ENCODE assay signal across 22 cellular contexts in genomic region chr6:42125231-42125630, GRCh38. TPM values are rescaled to one million over a fixed set of nuclear protein-coding genes. Genes with fewer than 3 reads are reported as not detected.
"Had no signal": no experiment of that assay in that cellular context is flagged by ENCODE, and none has a peak within 500 bp of the region (broad histone marks: within the 10 kb centered on the region; RNA-seq: fewer than 3 reads in every experiment).

No MANE protein-coding gene starts in this region.

- H3K27ac ChIP-seq: foreskin keratinocyte, hepatocyte, neutrophil, pancreas, right lobe of liver had no signal

- H3K4me3 Mint-ChIP-seq: activated CD4-positive, alpha-beta T cell treated with anti-CD3 and anti-CD28 coated beads, Interleukin-2, amount 10 ng/mL, durations not matched to agents 7 days and 5 days; activated naive CD4-positive, alpha-beta T cell treated with anti-CD3 and anti-CD28 coated beads, Interleukin-2, amount 10 ng/mL, durations not matched to agents 7 days and 5 days; activated naive CD8-positive, alpha-beta T cell treated with anti-CD3 and anti-CD28 coated beads, Interleukin-2, amount 50 U/mL, for 24 hours; activated T-cell treated with anti-CD3 and anti-CD28 coated beads, Interleukin-2, amount 50 U/mL, for 4 hours; brain; effector memory CD8-positive, alpha-beta T cell; natural killer cell had no signal

- H3K4me1 Mint-ChIP-seq: activated CD4-positive, alpha-beta T cell treated with anti-CD3 and anti-CD28 coated beads, Interleukin-2, amount 10 ng/mL, durations not matched to agents 7 days and 5 days; activated naive CD4-positive, alpha-beta T cell treated with anti-CD3 and anti-CD28 coated beads, Interleukin-2, amount 10 ng/mL, durations not matched to agents 7 days and 5 days; activated naive CD8-positive, alpha-beta T cell treated with anti-CD3 and anti-CD28 coated beads, Interleukin-2, amount 50 U/mL, for 24 hours; brain; natural killer cell had no signal

- ATAC-seq: activated CD4-positive, CD25-positive, alpha-beta regulatory T cell treated with anti-CD3 and anti-CD28 coated beads, Interleukin-2, amount 50 U/mL, for 24 hours; activated naive CD8-positive, alpha-beta T cell treated with anti-CD3 and anti-CD28 coated beads, Interleukin-2, amount 50 U/mL, for 24 hours; activated T-cell treated with anti-CD3 and anti-CD28 coated beads, Interleukin-2, amount 50 U/mL, for 4 hours; effector memory CD8-positive, alpha-beta T cell; foreskin keratinocyte; natural killer cell; pancreas had no signal

- H3K36me3 ChIP-seq: neutrophil, right lobe of liver had no signal

- H3K4me3 ChIP-seq: hepatocyte, pancreas, right lobe of liver, smooth muscle cell had no signal

- H3K27me3 Mint-ChIP-seq: activated CD4-positive, alpha-beta T cell treated with anti-CD3 and anti-CD28 coated beads, Interleukin-2, amount 10 ng/mL, durations not matched to agents 7 days and 5 days; activated naive CD8-positive, alpha-beta T cell treated with anti-CD3 and anti-CD28 coated beads, Interleukin-2, amount 50 U/mL, for 24 hours; brain had no signal

- H3K27ac Mint-ChIP-seq: activated CD4-positive, alpha-beta T cell treated with anti-CD3 and anti-CD28 coated beads, Interleukin-2, amount 10 ng/mL, durations not matched to agents 7 days and 5 days; activated naive CD4-positive, alpha-beta T cell treated with anti-CD3 and anti-CD28 coated beads, Interleukin-2, amount 10 ng/mL, durations not matched to agents 7 days and 5 days; activated naive CD8-positive, alpha-beta T cell treated with anti-CD3 and anti-CD28 coated beads, Interleukin-2, amount 50 U/mL, for 24 hours; brain; effector memory CD8-positive, alpha-beta T cell; natural killer cell had no signal

- DNase-seq: activated CD4-positive, alpha-beta T cell treated with anti-CD3 and anti-CD28 coated beads, Interleukin-2, amount 10 ng/mL, durations not matched to agents 7 days and 5 days; activated CD8-positive, alpha-beta memory T cell treated with anti-CD3 and anti-CD28 coated beads, Interleukin-2, amount 50 U/mL, for 4 hours; activated naive CD4-positive, alpha-beta T cell treated with anti-CD3 and anti-CD28 coated beads, Interleukin-2, amount 10 ng/mL, durations not matched to agents 7 days and 5 days; activated naive CD8-positive, alpha-beta T cell treated with anti-CD3 and anti-CD28 coated beads, Interleukin-2, amount 50 U/mL, for 24 hours; activated T-cell treated with anti-CD3 and anti-CD28 coated beads, Interleukin-2, amount 50 U/mL, for 4 hours; anterior cingulate cortex; effector memory CD8-positive, alpha-beta T cell; foreskin keratinocyte; natural killer cell; right lobe of liver; stimulated activated CD4-positive, alpha-beta T cell treated with anti-CD3 and anti-CD28 coated beads, Interleukin-4, amount 100 ng/mL, for 1 hour; T1000 had no signal

- H3K9me3 ChIP-seq: neutrophil, pancreas, right lobe of liver had no signal

- H3K36me3 Mint-ChIP-seq: activated naive CD4-positive, alpha-beta T cell treated with anti-CD3 and anti-CD28 coated beads, Interleukin-2, amount 10 ng/mL, durations not matched to agents 7 days and 5 days; brain; natural killer cell had no signal

- H3K4me1 ChIP-seq: pancreas, right lobe of liver had no signal

- H3K9me3 Mint-ChIP-seq: activated CD4-positive, alpha-beta T cell treated with anti-CD3 and anti-CD28 coated beads, Interleukin-2, amount 10 ng/mL, durations not matched to agents 7 days and 5 days; activated naive CD4-positive, alpha-beta T cell treated with anti-CD3 and anti-CD28 coated beads, Interleukin-2, amount 10 ng/mL, durations not matched to agents 7 days and 5 days; activated naive CD8-positive, alpha-beta T cell treated with anti-CD3 and anti-CD28 coated beads, Interleukin-2, amount 50 U/mL, for 24 hours; activated T-cell treated with anti-CD3 and anti-CD28 coated beads, Interleukin-2, amount 50 U/mL, for 4 hours; brain; effector memory CD8-positive, alpha-beta T cell; natural killer cell had no signal

- H3K27me3 ChIP-seq: foreskin keratinocyte, hepatocyte, neutrophil, pancreas, right lobe of liver had no signal

RNA-seq across cellular contexts. Expression of gene C6orf132, which starts 17.2 kb away (rescaled TPM):
- total RNA-seq: cerebellum, pulmonary artery endothelial cell had no signal

RNA-seq across cellular contexts. Expression of gene GUCA1A, which starts 47.9 kb away (rescaled TPM):
- total RNA-seq: activated CD4-positive, alpha-beta T cell treated with anti-CD3 and anti-CD28 coated beads, Interleukin-2, amount 10 ng/mL, durations not matched to agents 7 days and 5 days; activated T-cell treated with anti-CD3 and anti-CD28 coated beads, Interleukin-2, amount 50 U/mL, for 4 hours; foreskin keratinocyte; lower leg skin; natural killer cell; pulmonary artery endothelial cell; right lobe of liver; T-helper 1 cell treated with Interleukin-12 subunit alpha and Interleukin-12 subunit beta and Interleukin-4 antibody, amounts not matched to agents 30 ng/mL and 1 ng/mL, for 36 hours had no signal
